Comparison of ENCODE assay signal across 1 cellular context in the genomic region with DNA sequence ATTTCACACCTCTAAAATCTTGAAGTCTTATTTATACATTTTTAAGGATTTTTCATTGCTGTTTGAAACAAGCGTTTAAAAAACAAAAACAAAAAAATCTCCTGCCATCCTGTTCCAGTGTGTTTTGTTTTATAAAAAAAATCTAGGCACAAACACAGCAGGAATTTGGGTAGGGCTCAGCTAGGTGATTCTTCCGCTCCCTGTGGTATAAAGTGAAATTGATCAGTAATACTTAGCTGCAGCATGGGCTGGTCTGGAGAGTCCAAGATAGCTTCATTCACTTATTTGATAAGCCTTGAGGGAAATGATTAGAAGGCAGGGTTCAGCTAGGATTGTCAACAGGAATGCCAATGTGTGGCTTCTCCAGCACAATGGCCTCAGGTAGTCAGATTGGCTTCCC.
TF ChIP-seq lines count a peak whose summit lies in the region.

No MANE protein-coding gene starts in this region.

TF ChIP-seq in IMR-90, 13 proteins besides CTCF, POLR2A, EP300 and RAD21 (continued from another document):
- TF ChIP-seq, protein P1, sequence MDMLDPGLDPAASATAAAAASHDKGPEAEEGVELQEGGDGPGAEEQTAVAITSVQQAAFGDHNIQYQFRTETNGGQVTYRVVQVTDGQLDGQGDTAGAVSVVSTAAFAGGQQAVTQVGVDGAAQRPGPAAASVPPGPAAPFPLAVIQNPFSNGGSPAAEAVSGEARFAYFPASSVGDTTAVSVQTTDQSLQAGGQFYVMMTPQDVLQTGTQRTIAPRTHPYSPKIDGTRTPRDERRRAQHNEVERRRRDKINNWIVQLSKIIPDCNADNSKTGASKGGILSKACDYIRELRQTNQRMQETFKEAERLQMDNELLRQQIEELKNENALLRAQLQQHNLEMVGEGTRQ (IDR thresholded peaks at IDR 0.05; ENCODE audit: low read depth, low read length): no peak
- TF ChIP-seq MAFK (IDR thresholded peaks at IDR 0.05; ENCODE audit: low read depth, low read length) (no peak), MXI1 (IDR thresholded peaks at IDR 0.05; ENCODE audit: borderline replicate concordance, low read depth, low read length) (no peak), RFX5 (IDR thresholded peaks at IDR 0.05; ENCODE audit: low read depth, low read length) (no peak), CEBPB (IDR thresholded peaks at IDR 0.05; ENCODE audit: low read depth, low read length) (no peak), BHLHE40 (IDR thresholded peaks at IDR 0.05; ENCODE audit: low read depth, low read length) (no peak), RCOR1 (IDR thresholded peaks at IDR 0.05; ENCODE audit: insufficient replicate concordance, low read length) (no peak), CHD1 (IDR thresholded peaks at IDR 0.05; ENCODE audit: low read depth, low read length) (no peak), NFE2L2 (IDR thresholded peaks at IDR 0.05; ENCODE audit: low read depth, low read length) (no peak)
